In genomic region chr7:148940702-148941597, GRCh38 we compare ENCODE assay signal across 1 cellular context.
TF ChIP-seq lines count a peak whose summit lies in the region.

No MANE protein-coding gene starts in this region.

TF ChIP-seq in HepG2, 621 proteins besides CTCF, POLR2A, EP300 and RAD21 (continued from another document and continues in another):
- TF ChIP-seq TFDP2 (CRISPR knock-in tag; IDR thresholded peaks at IDR 0.05) (peak; percentile 67), MEIS2 (CRISPR knock-in tag; IDR thresholded peaks at IDR 0.05) (peak; percentile 61; the same call in 1 of the 2 replicates), ASH2L (IDR thresholded peaks at IDR 0.05; ENCODE audit: insufficient read length, low read depth, low read length) (peak; percentile 100), ZNF329 (CRISPR knock-in tag; IDR thresholded peaks at IDR 0.05; ENCODE audit: low read depth) (no peak), ZNF292 (CRISPR knock-in tag; IDR thresholded peaks at IDR 0.05; ENCODE audit: borderline replicate concordance, low read depth) (peak; percentile 100), ZBTB7B (CRISPR knock-in tag; IDR thresholded peaks at IDR 0.05) (no peak), ZNF235 (CRISPR knock-in tag; IDR thresholded peaks at IDR 0.05; ENCODE audit: borderline replicate concordance) (peak; percentile 68; the same call in 1 of the 2 replicates), CAMTA2 (CRISPR knock-in tag; IDR thresholded peaks at IDR 0.05; ENCODE audit: borderline replicate concordance) (no peak), ONECUT2 (CRISPR knock-in tag; IDR thresholded peaks at IDR 0.05) (0 out of 2 replicates have a peak, but pooled peaks have one; percentile 39), ATF7-NPFF (CRISPR knock-in tag; IDR thresholded peaks at IDR 0.05; ENCODE audit: low read depth) (no peak), IRF2 (CRISPR knock-in tag; IDR thresholded peaks at IDR 0.05) (peak; percentile 91), EED (CRISPR knock-in tag; IDR thresholded peaks at IDR 0.05) (no peak), ELF4 (CRISPR knock-in tag; IDR thresholded peaks at IDR 0.05; ENCODE audit: borderline replicate concordance) (no peak), RARA (CRISPR knock-in tag; IDR thresholded peaks at IDR 0.05) (no peak), ZNF414 (CRISPR knock-in tag; IDR thresholded peaks at IDR 0.05) (no peak), DZIP1 (CRISPR knock-in tag; IDR thresholded peaks at IDR 0.05) (no peak), FOXO1 (CRISPR knock-in tag; IDR thresholded peaks at IDR 0.05) (no peak), RBAK (CRISPR knock-in tag; IDR thresholded peaks at IDR 0.05) (no peak), ZFP41 (CRISPR knock-in tag; IDR thresholded peaks at IDR 0.05; ENCODE audit: borderline replicate concordance) (peak; percentile 51; the same call in 1 of the 2 replicates), HMG20B (CRISPR knock-in tag; conservative IDR thresholded peaks at IDR 0.05) (no peak), ZFP36 (IDR thresholded peaks at IDR 0.05; ENCODE audit: borderline replicate concordance, low read depth, low read length, partially characterized antibody) (no peak), YEATS2 (CRISPR knock-in tag; IDR thresholded peaks at IDR 0.05; ENCODE audit: borderline replicate concordance) (no peak), PRDM15 (CRISPR knock-in tag; IDR thresholded peaks at IDR 0.05) (peak; percentile 27; the same call in 1 of the 2 replicates), PRPF4 (IDR thresholded peaks at IDR 0.05; ENCODE audit: low read depth, low read length, poor library complexity, severe bottlenecking) (no peak), SUZ12 (IDR thresholded peaks at IDR 0.05; ENCODE audit: low read depth, low read length) (peak; percentile 43), NPAS2 (CRISPR knock-in tag; IDR thresholded peaks at IDR 0.05; ENCODE audit: borderline replicate concordance) (no peak), ZNF34 (CRISPR knock-in tag; IDR thresholded peaks at IDR 0.05; ENCODE audit: borderline replicate concordance) (no peak), ZNF781 (CRISPR knock-in tag; IDR thresholded peaks at IDR 0.05; ENCODE audit: borderline replicate concordance, not compliant biosample characterization) (no peak), ZNF75D (CRISPR knock-in tag; IDR thresholded peaks at IDR 0.05; ENCODE audit: borderline replicate concordance) (no peak), KMT2B (CRISPR knock-in tag; IDR thresholded peaks at IDR 0.05) (peak; percentile 99), SMARCC2 (IDR thresholded peaks at IDR 0.05) (no peak)
- TF ChIP-seq, protein P1, sequence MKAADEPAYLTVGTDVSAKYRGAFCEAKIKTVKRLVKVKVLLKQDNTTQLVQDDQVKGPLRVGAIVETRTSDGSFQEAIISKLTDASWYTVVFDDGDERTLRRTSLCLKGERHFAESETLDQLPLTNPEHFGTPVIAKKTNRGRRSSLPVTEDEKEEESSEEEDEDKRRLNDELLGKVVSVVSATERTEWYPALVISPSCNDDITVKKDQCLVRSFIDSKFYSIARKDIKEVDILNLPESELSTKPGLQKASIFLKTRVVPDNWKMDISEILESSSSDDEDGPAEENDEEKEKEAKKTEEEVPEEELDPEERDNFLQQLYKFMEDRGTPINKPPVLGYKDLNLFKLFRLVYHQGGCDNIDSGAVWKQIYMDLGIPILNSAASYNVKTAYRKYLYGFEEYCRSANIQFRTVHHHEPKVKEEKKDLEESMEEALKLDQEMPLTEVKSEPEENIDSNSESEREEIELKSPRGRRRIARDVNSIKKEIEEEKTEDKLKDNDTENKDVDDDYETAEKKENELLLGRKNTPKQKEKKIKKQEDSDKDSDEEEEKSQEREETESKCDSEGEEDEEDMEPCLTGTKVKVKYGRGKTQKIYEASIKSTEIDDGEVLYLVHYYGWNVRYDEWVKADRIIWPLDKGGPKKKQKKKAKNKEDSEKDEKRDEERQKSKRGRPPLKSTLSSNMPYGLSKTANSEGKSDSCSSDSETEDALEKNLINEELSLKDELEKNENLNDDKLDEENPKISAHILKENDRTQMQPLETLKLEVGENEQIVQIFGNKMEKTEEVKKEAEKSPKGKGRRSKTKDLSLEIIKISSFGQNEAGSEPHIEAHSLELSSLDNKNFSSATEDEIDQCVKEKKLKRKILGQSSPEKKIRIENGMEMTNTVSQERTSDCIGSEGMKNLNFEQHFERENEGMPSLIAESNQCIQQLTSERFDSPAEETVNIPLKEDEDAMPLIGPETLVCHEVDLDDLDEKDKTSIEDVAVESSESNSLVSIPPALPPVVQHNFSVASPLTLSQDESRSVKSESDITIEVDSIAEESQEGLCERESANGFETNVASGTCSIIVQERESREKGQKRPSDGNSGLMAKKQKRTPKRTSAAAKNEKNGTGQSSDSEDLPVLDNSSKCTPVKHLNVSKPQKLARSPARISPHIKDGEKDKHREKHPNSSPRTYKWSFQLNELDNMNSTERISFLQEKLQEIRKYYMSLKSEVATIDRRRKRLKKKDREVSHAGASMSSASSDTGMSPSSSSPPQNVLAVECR (CRISPR knock-in tag; IDR thresholded peaks at IDR 0.05; ENCODE audit: borderline replicate concordance), result peak; percentile 88
- TF ChIP-seq, protein P2, sequence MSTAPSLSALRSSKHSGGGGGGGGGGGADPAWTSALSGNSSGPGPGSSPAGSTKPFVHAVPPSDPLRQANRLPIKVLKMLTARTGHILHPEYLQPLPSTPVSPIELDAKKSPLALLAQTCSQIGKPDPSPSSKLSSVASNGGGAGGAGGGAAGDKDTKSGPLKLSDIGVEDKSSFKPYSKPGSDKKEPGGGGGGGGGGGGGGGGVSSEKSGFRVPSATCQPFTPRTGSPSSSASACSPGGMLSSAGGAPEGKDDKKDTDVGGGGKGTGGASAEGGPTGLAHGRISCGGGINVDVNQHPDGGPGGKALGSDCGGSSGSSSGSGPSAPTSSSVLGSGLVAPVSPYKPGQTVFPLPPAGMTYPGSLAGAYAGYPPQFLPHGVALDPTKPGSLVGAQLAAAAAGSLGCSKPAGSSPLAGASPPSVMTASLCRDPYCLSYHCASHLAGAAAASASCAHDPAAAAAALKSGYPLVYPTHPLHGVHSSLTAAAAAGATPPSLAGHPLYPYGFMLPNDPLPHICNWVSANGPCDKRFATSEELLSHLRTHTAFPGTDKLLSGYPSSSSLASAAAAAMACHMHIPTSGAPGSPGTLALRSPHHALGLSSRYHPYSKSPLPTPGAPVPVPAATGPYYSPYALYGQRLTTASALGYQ (CRISPR knock-in tag; IDR thresholded peaks at IDR 0.05), result no peak
- TF ChIP-seq, protein P3, sequence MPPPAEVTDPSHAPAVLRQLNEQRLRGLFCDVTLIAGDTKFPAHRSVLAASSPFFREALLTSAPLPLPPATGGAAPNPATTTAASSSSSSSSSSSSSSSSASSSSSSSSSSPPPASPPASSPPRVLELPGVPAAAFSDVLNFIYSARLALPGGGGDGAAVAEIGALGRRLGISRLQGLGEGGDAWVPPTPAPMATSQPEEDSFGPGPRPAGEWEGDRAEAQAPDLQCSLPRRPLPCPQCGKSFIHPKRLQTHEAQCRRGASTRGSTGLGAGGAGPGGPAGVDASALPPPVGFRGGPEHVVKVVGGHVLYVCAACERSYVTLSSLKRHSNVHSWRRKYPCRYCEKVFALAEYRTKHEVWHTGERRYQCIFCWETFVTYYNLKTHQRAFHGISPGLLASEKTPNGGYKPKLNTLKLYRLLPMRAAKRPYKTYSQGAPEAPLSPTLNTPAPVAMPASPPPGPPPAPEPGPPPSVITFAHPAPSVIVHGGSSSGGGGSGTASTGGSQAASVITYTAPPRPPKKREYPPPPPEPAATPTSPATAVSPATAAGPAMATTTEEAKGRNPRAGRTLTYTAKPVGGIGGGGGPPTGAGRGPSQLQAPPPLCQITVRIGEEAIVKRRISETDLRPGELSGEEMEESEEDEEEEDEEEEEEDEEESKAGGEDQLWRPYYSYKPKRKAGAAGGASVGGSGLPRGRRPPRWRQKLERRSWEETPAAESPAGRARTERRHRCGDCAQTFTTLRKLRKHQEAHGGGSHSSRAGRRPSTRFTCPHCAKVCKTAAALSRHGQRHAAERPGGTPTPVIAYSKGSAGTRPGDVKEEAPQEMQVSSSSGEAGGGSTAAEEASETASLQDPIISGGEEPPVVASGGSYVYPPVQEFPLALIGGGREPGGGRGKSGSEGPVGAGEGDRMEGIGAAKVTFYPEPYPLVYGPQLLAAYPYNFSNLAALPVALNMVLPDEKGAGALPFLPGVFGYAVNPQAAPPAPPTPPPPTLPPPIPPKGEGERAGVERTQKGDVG (CRISPR knock-in tag; IDR thresholded peaks at IDR 0.05; ENCODE audit: borderline replicate concordance), result 0 out of 2 replicates have a peak, but pooled peaks have one; percentile 32
- TF ChIP-seq, protein P4, sequence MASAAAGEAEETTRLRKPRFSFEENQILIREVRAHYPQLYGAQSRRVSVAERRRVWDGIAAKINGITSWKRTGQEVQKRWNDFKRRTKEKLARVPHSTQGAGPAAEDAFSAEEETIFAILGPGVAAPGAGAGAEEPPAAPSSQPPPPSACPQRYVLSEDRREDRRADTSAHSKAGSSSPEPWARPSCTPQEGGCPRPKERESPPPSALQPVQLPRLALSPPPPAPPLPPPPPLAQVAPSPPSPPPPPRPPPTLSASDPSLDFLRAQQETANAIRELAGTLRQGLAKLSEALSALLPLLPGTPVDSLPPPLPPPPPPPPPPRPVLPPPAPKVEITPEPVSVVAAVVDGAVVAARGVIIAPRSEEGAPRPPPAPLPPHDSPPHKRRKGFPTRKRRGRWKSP (CRISPR knock-in tag; IDR thresholded peaks at IDR 0.05), result peak; percentile 63; the same call in 1 of the 2 replicates
